In the genomic region with DNA sequence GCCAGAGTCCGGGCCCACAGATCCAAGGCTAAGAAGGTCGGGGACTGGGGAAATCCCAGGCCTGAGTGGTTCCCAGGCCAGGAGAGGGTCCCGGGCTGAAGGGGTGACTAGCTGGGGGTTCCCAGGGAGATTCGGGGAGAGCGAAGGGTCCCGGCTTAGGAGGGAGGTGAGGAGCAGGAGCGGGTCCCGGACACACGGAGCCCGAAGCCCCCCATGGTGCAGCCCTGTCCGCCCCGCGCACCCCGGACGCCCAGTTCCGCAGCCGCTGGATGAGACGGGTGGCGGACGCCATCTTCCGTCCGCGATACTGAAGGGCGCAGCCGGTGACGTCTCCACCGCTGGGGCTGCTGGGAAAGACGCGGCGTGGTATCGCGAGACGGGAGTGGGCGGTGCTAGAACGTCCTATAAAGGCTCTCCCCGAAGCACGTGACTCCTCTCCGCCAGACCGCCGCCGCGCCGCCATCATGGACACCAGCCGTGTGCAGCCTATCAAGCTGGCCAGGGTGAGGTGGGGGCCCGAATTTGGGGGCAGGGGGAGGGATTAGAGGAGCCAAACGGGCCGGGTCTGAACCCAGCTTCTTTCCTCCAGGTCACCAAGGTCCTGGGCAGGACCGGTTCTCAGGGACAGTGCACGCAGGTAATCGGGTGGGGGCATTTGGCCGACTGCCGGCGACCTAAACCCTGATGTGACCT, we compare ENCODE assay signal across 8 cellular contexts. TPM values are rescaled to one million over a fixed set of nuclear protein-coding genes. Genes with fewer than 3 reads are reported as not detected.
DNase-seq lines count a peak whose midpoint lies in the region; TF ChIP-seq lines count a peak whose summit lies in the region.

A gene (minus strand): TSS at position 309 of the 693 bp plus-strand sequence. CDS start 17 bp downstream, at position 292.
A gene (plus strand): TSS at position 430 of the 693 bp plus-strand sequence. CDS start 35 bp downstream, at position 465.

- TF ChIP-seq CTCF in GM20000 (IDR thresholded peaks at IDR 0.05; ENCODE audit: extremely low read depth, missing control alignments): peak; percentile 35

- DNase-seq in COLO829 (ENCODE audit: low spot score) (peak; percentile 93), GM20000 (ENCODE audit: low spot score) (peak; percentile 96), HT-29 (ENCODE audit: low spot score) (peak; percentile 88), lung microvascular endothelial cell (ENCODE audit: low read depth in 2 of 2) (peak; percentile 97 to 99)
- DNase-seq in NK-92 treated with Interleukin-12 subunit alpha and Interleukin-12 subunit beta, amount 100 ng/mL, for 24 hours (lab: John Stamatoyannopoulos, UW): peak; percentile 93
- peak; percentile 99 for DNase-seq in activated CD8-positive, alpha-beta memory T cell treated with anti-CD3 and anti-CD28 coated beads for 24 hours
- DNase-seq in effector CD4-positive, alpha-beta T cell: peak; percentile 96
- peak; percentile 92 to 96 (median 93) for DNase-seq in stimulated activated CD4-positive, alpha-beta T cell treated with anti-CD3 and anti-CD28 coated beads, TNF-alpha, amount 100 ng/mL, for 4 hours (ENCODE audit: low read depth in 3 of 3)

RNA-seq across cellular contexts. Expression of the first gene that starts in this region (rescaled TPM):
- 73.3 and 79.7 TPM in 2 replicates for total RNA-seq in HT-29 (2014; rRNA removed; shearing (Covaris generic))
- total RNA-seq in lung microvascular endothelial cell: 28.4 and 30.9 TPM in 2 replicates

RNA-seq across cellular contexts. Expression of the second gene that starts in this region (rescaled TPM):
- 1,376 and 1,588 TPM in 2 replicates for total RNA-seq in HT-29 (2014; rRNA removed; shearing (Covaris generic))
- 186 and 293 TPM in 2 replicates for total RNA-seq in lung microvascular endothelial cell

Comparison
In these comparisons a context has a peak if more than half of its experiments do, and no peak if none do; other contexts are left out.
1. Peak in every context shown above with its lines: DNase-seq.